ENCODE assay signal across 26 cellular contexts in genomic region chr1:66248257-66248656, GRCh38.
A peak's percentile ranks its signal among the peaks of the same experiment; 100 is the strongest.
DNase-seq lines count a peak whose midpoint lies in the region; ATAC-seq, FAIRE-seq and TF ChIP-seq lines count a peak whose summit lies in the region.
"Had no signal": no experiment of that assay in that cellular context is flagged by ENCODE, and none has a peak within 500 bp of the region (broad histone marks: within the 10 kb centered on the region; RNA-seq: fewer than 3 reads in every experiment).

No MANE protein-coding gene starts in this region.

- no peak overlapping the region for H3K4me3 ChIP-seq in WERI-Rb-1 (ENCODE audit: low read depth, low read length)
- H3K4me3 ChIP-seq: HAP-1, heart left ventricle, SJCRH30 had no signal

- peak overlapping the region; percentile 2 for H3K4me3 Mint-ChIP-seq in activated T-cell treated with anti-CD3 and anti-CD28 coated beads, Interleukin-2, amount 50 U/mL, for 4 hours
- H3K4me3 Mint-ChIP-seq: activated naive CD8-positive, alpha-beta T cell treated with anti-CD3 and anti-CD28 coated beads, Interleukin-2, amount 10 ng/mL, durations not matched to agents 7 days and 5 days had no signal

- H3K36me3 Mint-ChIP-seq in activated T-cell treated with anti-CD3 and anti-CD28 coated beads, Interleukin-2, amount 50 U/mL, for 4 hours (ENCODE audit: insufficient read depth): no peaks in the 10 kb centered on the region
- H3K36me3 Mint-ChIP-seq: activated naive CD8-positive, alpha-beta T cell treated with anti-CD3 and anti-CD28 coated beads, Interleukin-2, amount 10 ng/mL, durations not matched to agents 7 days and 5 days had no signal

- H3K9me3 Mint-ChIP-seq in activated T-cell treated with anti-CD3 and anti-CD28 coated beads, Interleukin-2, amount 50 U/mL, for 4 hours: no peaks in the 10 kb centered on the region
- H3K9me3 Mint-ChIP-seq: activated CD8-positive, alpha-beta T cell treated with anti-CD3 and anti-CD28 coated beads for 36 hours; activated naive CD8-positive, alpha-beta T cell treated with anti-CD3 and anti-CD28 coated beads, Interleukin-2, amount 10 ng/mL, durations not matched to agents 7 days and 5 days; T-helper 2 cell treated with Interferon-gamma antibody and Interleukin-4, amounts not matched to agents 5 μg/mL and 100 μg/mL, for 36 hours had no signal

- peaks cover 35% of the 10 kb centered on the region for H3K4me1 Mint-ChIP-seq in activated T-cell treated with anti-CD3 and anti-CD28 coated beads, Interleukin-2, amount 50 U/mL, for 4 hours (ENCODE audit: low read depth)

- no peaks in the 10 kb centered on the region for H3K27me3 ChIP-seq in WERI-Rb-1 (ENCODE audit: insufficient read depth, low read depth, severe bottlenecking)
- H3K27me3 ChIP-seq: heart left ventricle, Peyer's patch, SJCRH30 had no signal

- H3K27ac ChIP-seq in angular gyrus (ENCODE audit: low read depth, low read length): peak overlapping the region; percentile 10
- H3K27ac ChIP-seq in substantia nigra (ENCODE audit: low read depth, low read length, poor library complexity, severe bottlenecking): peak overlapping the region; percentile 87
- H3K27ac ChIP-seq in WERI-Rb-1: no peak overlapping the region
- H3K27ac ChIP-seq: heart left ventricle, SJCRH30, VCaP had no signal

- DNase-seq in activated T-cell treated with anti-CD3 and anti-CD28 coated beads, Interleukin-2, amount 50 U/mL, for 4 hours: no peak
- DNase-seq in activated T-cell treated with anti-CD3 and anti-CD28 coated beads for 4 hours (no peak), GM19239 (ENCODE audit: insufficient read length, low spot score) (no peak), substantia nigra (lab: John Stamatoyannopoulos, UW) (no peak), omental fat pad (ENCODE audit: low spot score) (no peak), WERI-Rb-1 (no peak)
- DNase-seq: activated CD8-positive, alpha-beta T cell treated with anti-CD3 and anti-CD28 coated beads for 36 hours; activated naive CD8-positive, alpha-beta T cell treated with anti-CD3 and anti-CD28 coated beads, Interleukin-2, amount 10 ng/mL, durations not matched to agents 7 days and 5 days; C1 segment of cervical spinal cord; effector CD4-positive, alpha-beta T cell; heart left ventricle; mesendoderm; NCI-H1092; NCI-H187 treated with DMSO at 0.1 percent for 48 hours; NCI-H526 treated with DMSO at 0.1 percent for 48 hours; nucleus accumbens; Peyer's patch; SJCRH30; small intestine; stimulated activated CD4-positive, alpha-beta T cell treated with anti-CD3 and anti-CD28 coated beads, Interleukin-1b, Interleukin-23, amount 100 ng/mL, for 48 hours had no signal

- TF ChIP-seq CTCF in omental fat pad (IDR thresholded peaks at IDR 0.05) (no peak), WERI-Rb-1 (IDR thresholded peaks at IDR 0.05; ENCODE audit: low read depth, low read length) (no peak)

- no peaks in the 10 kb centered on the region for H3K27me3 Mint-ChIP-seq in activated T-cell treated with anti-CD3 and anti-CD28 coated beads, Interleukin-2, amount 50 U/mL, for 4 hours (ENCODE audit: low read depth)
- H3K27me3 Mint-ChIP-seq: activated naive CD8-positive, alpha-beta T cell treated with anti-CD3 and anti-CD28 coated beads, Interleukin-2, amount 10 ng/mL, durations not matched to agents 7 days and 5 days had no signal

- H3K9me3 ChIP-seq in WERI-Rb-1 (ENCODE audit: severe bottlenecking): no peaks in the 10 kb centered on the region
- H3K9me3 ChIP-seq: HAP-1, heart left ventricle, Peyer's patch, SJCRH30 had no signal

- peak; percentile 51 for FAIRE-seq in GM19239 (lab: Jason Lieb, UNC)
- FAIRE-seq: HepG2, small intestine had no signal

- ATAC-seq in activated T-cell treated with anti-CD3 and anti-CD28 coated beads, Interleukin-2, amount 50 U/mL, for 4 hours: no peak
- ATAC-seq in omental fat pad (ENCODE audit: low FRiP score) (no peak), GM18520 (IDR thresholded peaks at IDR 0.05; ENCODE audit: unreplicated experiment) (no peak)
- ATAC-seq: HepG2 had no signal

- H3K36me3 ChIP-seq in WERI-Rb-1: no peaks in the 10 kb centered on the region
- H3K36me3 ChIP-seq: HAP-1, heart left ventricle, Peyer's patch, SJCRH30 had no signal
